Comparison of ENCODE assay signal across 33 cellular contexts in the genomic region with DNA sequence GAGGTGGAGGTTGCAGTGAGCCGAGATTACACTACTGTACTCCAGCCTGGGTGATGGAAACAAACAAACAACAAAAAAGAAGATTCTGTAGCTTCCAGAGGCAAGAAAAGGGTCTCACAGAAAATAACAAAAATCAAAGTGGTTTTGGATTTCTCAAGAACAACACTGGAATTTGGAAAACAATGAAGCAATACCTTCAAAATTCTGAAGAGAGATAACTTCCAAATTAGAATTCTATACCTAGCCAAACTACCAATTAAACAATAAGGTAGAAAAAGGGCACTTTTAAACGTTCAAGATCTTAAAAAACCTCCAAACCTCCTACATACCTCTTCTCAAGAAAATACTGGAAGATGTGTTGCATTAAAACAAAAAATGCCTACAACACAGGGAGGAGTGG. TPM values are rescaled to one million over a fixed set of nuclear protein-coding genes. Genes with fewer than 3 reads are reported as not detected.
"Had no signal": no experiment of that assay in that cellular context is flagged by ENCODE, and none has a peak within 500 bp of the region (broad histone marks: within the 10 kb centered on the region; RNA-seq: fewer than 3 reads in every experiment).

No MANE protein-coding gene starts in this region.

- H3K36me3 ChIP-seq: adrenal gland, ascending aorta, brain microvascular endothelial cell, breast epithelium, cardiac muscle cell had no signal

- H3K27me3 ChIP-seq: ascending aorta, body of pancreas, breast epithelium had no signal

- FAIRE-seq: astrocyte, bronchial epithelial cell had no signal

- H3K27ac ChIP-seq: adrenal gland, ascending aorta, body of pancreas, brain microvascular endothelial cell, breast epithelium, cardiac muscle cell had no signal

- H3K9me3 ChIP-seq: adrenal gland, body of pancreas, breast epithelium had no signal

- H3K4me1 ChIP-seq: body of pancreas, breast epithelium had no signal

- H3K4me3 ChIP-seq: adrenal gland, ascending aorta, body of pancreas, breast epithelium, cardiac muscle cell had no signal

- ATAC-seq: activated naive CD4-positive, alpha-beta T cell treated with anti-CD3 and anti-CD28 coated beads, Interleukin-2, amount 50 U/mL, for 72 hours; activated naive CD8-positive, alpha-beta T cell treated with anti-CD3 and anti-CD28 coated beads, Interleukin-2, amount 50 U/mL, for 24 hours; activated T-cell treated with anti-CD3 and anti-CD28 coated beads, Interleukin-2, amount 50 U/mL, for 4 hours; activated T-cell treated with anti-CD3 and anti-CD28 coated beads, Interleukin-2, amount 50 U/mL, for 72 hours; activated T-helper 17 cell treated with anti-CD3 and anti-CD28 coated beads, Interleukin-2, amount 50 U/mL, for 72 hours; body of pancreas had no signal

- DNase-seq: activated effector memory CD4-positive, alpha-beta T cell treated with Interleukin-2 at 50 U/mL for 16 hours; activated gamma-delta T cell; activated gamma-delta T cell treated with Interleukin-2 at 50 U/mL for 16 hours; activated naive CD4-positive, alpha-beta T cell; activated naive CD4-positive, alpha-beta T cell treated with anti-CD3 and anti-CD28 coated beads for 36 hours; activated naive CD4-positive, alpha-beta T cell treated with anti-CD3 and anti-CD28 coated beads, Interleukin-2, amount 10 ng/mL, durations not matched to agents 7 days and 5 days; activated naive CD4-positive, alpha-beta T cell treated with anti-CD3 and anti-CD28 coated beads, Interleukin-2, amount 50 U/mL, for 16 hours; activated naive CD4-positive, alpha-beta T cell treated with Interleukin-2 at 50 U/mL for 16 hours; activated naive CD8-positive, alpha-beta T cell treated with anti-CD3 and anti-CD28 coated beads for 36 hours; activated naive CD8-positive, alpha-beta T cell treated with anti-CD3 and anti-CD28 coated beads, Interleukin-2, amount 10 ng/mL, durations not matched to agents 7 days and 5 days; activated naive CD8-positive, alpha-beta T cell treated with anti-CD3 and anti-CD28 coated beads, Interleukin-2, amount 50 U/mL, for 24 hours; activated T-cell treated with anti-CD3 and anti-CD28 coated beads, Interleukin-2, amount 50 U/mL, for 1 hour; activated T-cell treated with anti-CD3 and anti-CD28 coated beads, Interleukin-2, amount 50 U/mL, for 24 hours; activated T-cell treated with anti-CD3 and anti-CD28 coated beads, Interleukin-2, amount 50 U/mL, for 4 hours; activated T-cell treated with anti-CD3 and anti-CD28 coated beads, Interleukin-2, amount 50 U/mL, for 48 hours; activated T-cell treated with anti-CD3 and anti-CD28 coated beads, Interleukin-2, amount 50 U/mL, for 72 hours; adrenal gland; amniotic stem cell; amygdala; anterior cingulate cortex; aorta; body of pancreas; brain microvascular endothelial cell; caudate nucleus; central memory CD4-positive, alpha-beta T cell; cerebellar nuclear complex had no signal

RNA-seq across cellular contexts. Expression of a gene that starts 4.9 kb away (rescaled TPM):
- polyA plus RNA-seq: cardiac muscle cell had no signal
